ENCODE assay signal across 16 cellular contexts in the genomic region with DNA sequence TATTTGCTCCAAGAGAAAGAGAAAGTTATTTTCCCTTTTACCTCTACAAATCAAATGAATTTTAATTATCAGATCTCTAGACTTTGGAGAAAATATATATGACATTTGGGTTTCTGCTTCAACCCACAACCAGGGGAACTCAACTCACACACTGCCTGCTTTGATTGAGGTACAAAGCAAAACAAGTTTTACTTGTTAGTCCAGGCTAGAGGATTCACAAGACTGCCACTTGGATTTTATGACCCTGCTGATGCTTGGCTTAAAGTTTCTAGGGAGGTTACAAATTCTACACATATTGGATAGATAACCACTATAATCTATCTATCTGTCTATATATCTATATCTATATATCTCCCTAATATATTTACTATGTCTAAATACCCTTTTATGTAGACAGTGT.
DNase-seq lines count a peak whose midpoint lies in the region; ATAC-seq and TF ChIP-seq lines count a peak whose summit lies in the region.
"Had no signal": no experiment of that assay in that cellular context is flagged by ENCODE, and none has a peak within 500 bp of the region (broad histone marks: within the 10 kb centered on the region; RNA-seq: fewer than 3 reads in every experiment).

No MANE protein-coding gene starts in this region.

- H3K4me1 ChIP-seq in mammary epithelial cell (ENCODE audit: insufficient read depth, low read length) (no peaks in the 10 kb centered on the region), PC-3 (ENCODE audit: insufficient read depth, low read length) (no peaks in the 10 kb centered on the region), SJCRH30 (no peaks in the 10 kb centered on the region), GM23338 (ENCODE audit: insufficient read depth) (no peaks in the 10 kb centered on the region)
- H3K4me1 ChIP-seq: A549 had no signal

- dilution Hi-C loops in mammary epithelial cell (cut with HindIII; ENCODE audit: low sequenced_read_pairs) = no loop called here

- ATAC-seq in PC-3 = peak; percentile 42; the same call in 1 of the 2 replicates
- ATAC-seq in GM23338 = no peak
- ATAC-seq: A549, GM12878 had no signal

- H3K9me2 ChIP-seq in PC-3 (replicated peaks; ENCODE audit: low read length) (no peaks in the 10 kb centered on the region), GM23338 (ENCODE audit: insufficient read depth) (no peaks in the 10 kb centered on the region)

- H3K27ac ChIP-seq in mammary epithelial cell (ENCODE audit: insufficient read depth, low read depth, low read length) = no peak overlapping the region
- no peak overlapping the region for H3K27ac ChIP-seq in PC-3 (ENCODE audit: low read length)
- H3K27ac ChIP-seq in SJCRH30 = no peak overlapping the region
- H3K27ac ChIP-seq in GM23338 (ENCODE audit: low read depth) = no peak overlapping the region
- H3K27ac ChIP-seq: A549, C4-2B had no signal

- TF ChIP-seq CTCF in mammary epithelial cell (conservative IDR thresholded peaks at IDR 0.05 in 1 of 2, IDR thresholded peaks at IDR 0.05 in 1 of 2; ENCODE audit: extremely low read depth in 1 of 2, insufficient read depth in 1 of 2, low read depth in 1 of 2, low read length in 2 of 2) (no peak), PC-3 (conservative IDR thresholded peaks at IDR 0.05; ENCODE audit: low read depth, low read length) (no peak), mesothelial cell of epicardium (IDR thresholded peaks at IDR 0.05; ENCODE audit: unreplicated experiment) (no peak), GM23338 (conservative IDR thresholded peaks at IDR 0.05; ENCODE audit: low read depth in 2 of 2) (no peak), osteocyte (IDR thresholded peaks at IDR 0.05) (no peak)

- H3K9ac ChIP-seq in mammary epithelial cell (ENCODE audit: insufficient read depth, low read length) = no peak overlapping the region
- H3K9ac ChIP-seq in PC-3 (ENCODE audit: low read length) = no peak overlapping the region

- H3K4me1 Mint-ChIP-seq in mesothelial cell of epicardium (peaks cover 32% of the 10 kb centered on the region), GM23338 (no peaks in the 10 kb centered on the region), osteocyte (ENCODE audit: unreplicated experiment) (peaks cover 3% of the 10 kb centered on the region)
- H3K4me1 Mint-ChIP-seq: H9 had no signal

- H4K20me1 ChIP-seq in mammary epithelial cell (ENCODE audit: insufficient read depth, low read length) (no peaks in the 10 kb centered on the region), PC-3 (ENCODE audit: low read length) (no peaks in the 10 kb centered on the region), GM23338 (replicated peaks; ENCODE audit: insufficient read depth) (no peaks in the 10 kb centered on the region)

- intact Hi-C loops in mammary epithelial cell (cut with micrococcal nuclease) = no loop called here
- intact Hi-C loops in PC-3 (cut with micrococcal nuclease) = no loop called here

- in situ Hi-C loops in T47D (cut with HindIII; ENCODE audit: low pct_unique_long_range_greater_than_20kb, low sequenced_read_pairs) = no loop called here
- in situ Hi-C loops in mammary epithelial cell (cut with MboI; ENCODE audit: low sequenced_read_pairs in 2 of 2) = no loop called here

- peak overlapping the region; percentile 53 for H3K27ac Mint-ChIP-seq in mesothelial cell of epicardium
- H3K27ac Mint-ChIP-seq in GM23338 = no peak overlapping the region
- H3K27ac Mint-ChIP-seq in osteocyte (ENCODE audit: unreplicated experiment) = no peak overlapping the region
- H3K27ac Mint-ChIP-seq: CD4-positive, alpha-beta T cell; H9 had no signal

- H3K36me3 ChIP-seq in mammary epithelial cell (ENCODE audit: insufficient read depth, low read length) (no peaks in the 10 kb centered on the region), PC-3 (ENCODE audit: low read depth, low read length) (no peaks in the 10 kb centered on the region), SJCRH30 (no peaks in the 10 kb centered on the region), GM23338 (ENCODE audit: insufficient read depth) (no peaks in the 10 kb centered on the region; the same call in 1 of the 2 replicates)

- H3K4me3 Mint-ChIP-seq in mesothelial cell of epicardium (no peak overlapping the region), GM23338 (no peak overlapping the region), osteocyte (ENCODE audit: unreplicated experiment) (no peak overlapping the region)
- H3K4me3 Mint-ChIP-seq: CD4-positive, alpha-beta T cell; H9 had no signal

- H3K9me3 ChIP-seq in mammary epithelial cell (replicated peaks; ENCODE audit: insufficient read depth, low read length) (no peaks in the 10 kb centered on the region), PC-3 (ENCODE audit: low read length) (no peaks in the 10 kb centered on the region), SJCRH30 (replicated peaks) (no peaks in the 10 kb centered on the region)
- H3K9me3 ChIP-seq: A549 had no signal

- no peak overlapping the region for H3K4me3 ChIP-seq in mammary epithelial cell (replicated peaks in 1 of 3; ENCODE audit: insufficient read depth in 1 of 3, low read depth in 2 of 3, low read length in 3 of 3)
- no peak overlapping the region for H3K4me3 ChIP-seq in PC-3 (ENCODE audit: low read length)
- H3K4me3 ChIP-seq in SJCRH30 = no peak overlapping the region
- H3K4me3 ChIP-seq in GM23338 = no peak overlapping the region
- H3K4me3 ChIP-seq: A549, GM12878 had no signal

- H3K79me2 ChIP-seq in mammary epithelial cell (ENCODE audit: insufficient read depth, low read length) = no peaks in the 10 kb centered on the region
- H3K79me2 ChIP-seq in PC-3 (ENCODE audit: low read length) = no peaks in the 10 kb centered on the region
- no peaks in the 10 kb centered on the region for H3K79me2 ChIP-seq in GM23338 (replicated peaks; ENCODE audit: insufficient read depth)

- DNase-seq in T47D (ENCODE audit: low read depth in 1 of 2, low spot score in 1 of 2) (peak; percentile 17 to 72), mammary epithelial cell (no peak), HT-29 (ENCODE audit: low spot score) (peak; percentile 32), PC-3 (peak; percentile 35), mesothelial cell of epicardium (ENCODE audit: low spot score in 2 of 2, unreplicated experiment in 2 of 2) (no peak), SJCRH30 (no peak), GM23338 (ENCODE audit: low spot score) (no peak), osteocyte (ENCODE audit: extremely low spot score, unreplicated experiment) (no peak)
- DNase-seq: AML-193; Caco-2; CD4-positive, alpha-beta T cell; DMS79 treated with DMSO at 0.1 percent for 48 hours; H9 had no signal

- no TSS peak for BruUV-seq in mammary epithelial cell (replicated peaks; lab: Mats Ljungman, UMichigan)
- no TSS peak for BruUV-seq in PC-3 (replicated peaks; lab: Mats Ljungman, UMichigan)

- H3F3A ChIP-seq in PC-3 (ENCODE audit: low read length, unreplicated experiment) (no peaks in the 10 kb centered on the region), GM23338 (replicated peaks; ENCODE audit: low read depth) (no peaks in the 10 kb centered on the region)

- H3K36me3 Mint-ChIP-seq in mesothelial cell of epicardium (peaks cover 4% of the 10 kb centered on the region), GM23338 (ENCODE audit: low read depth) (peaks cover 14% of the 10 kb centered on the region), osteocyte (ENCODE audit: unreplicated experiment) (no peaks in the 10 kb centered on the region)

- no peaks in the 10 kb centered on the region for H3K27me3 ChIP-seq in mammary epithelial cell (ENCODE audit: insufficient read depth, low read length)
- no peaks in the 10 kb centered on the region for H3K27me3 ChIP-seq in PC-3 (ENCODE audit: low read length)
- no peaks in the 10 kb centered on the region for H3K27me3 ChIP-seq in SJCRH30
- no peaks in the 10 kb centered on the region for H3K27me3 ChIP-seq in GM23338 (ENCODE audit: insufficient read depth)

- H2AFZ ChIP-seq in mammary epithelial cell (ENCODE audit: low read depth, low read length) (no peak overlapping the region), PC-3 (ENCODE audit: low read length) (no peak overlapping the region), GM23338 (no peak overlapping the region)

- H3K4me2 ChIP-seq in mammary epithelial cell (ENCODE audit: insufficient read depth, low read depth, low read length) = no peak overlapping the region
- no peak overlapping the region for H3K4me2 ChIP-seq in PC-3 (ENCODE audit: low read length)
- no peak overlapping the region for H3K4me2 ChIP-seq in GM23338
- H3K4me2 ChIP-seq: A549 had no signal

- H3K27me3 Mint-ChIP-seq in mesothelial cell of epicardium (ENCODE audit: low read depth) (no peaks in the 10 kb centered on the region), GM23338 (ENCODE audit: insufficient read depth, low read depth, poor library complexity) (no peaks in the 10 kb centered on the region), osteocyte (ENCODE audit: unreplicated experiment) (no peaks in the 10 kb centered on the region)
- H3K27me3 Mint-ChIP-seq: CD4-positive, alpha-beta T cell had no signal

- CTCF ChIA-PET in mammary epithelial cell (lab: Charles Lee; ENCODE audit: low non-redundant PET) = no interaction called here
- CTCF ChIA-PET in PC-3 (lab: Charles Lee) = no interaction called here

- H3K9me3 Mint-ChIP-seq in mesothelial cell of epicardium (peaks cover 24% of the 10 kb centered on the region), GM23338 (peaks cover 27% of the 10 kb centered on the region), osteocyte (ENCODE audit: unreplicated experiment) (peaks cover 25% of the 10 kb centered on the region)

- POLR2A ChIA-PET in PC-3 (lab: Charles Lee; ENCODE audit: unreplicated experiment) = no interaction called here

Comparison
In these comparisons a context has a peak if more than half of its experiments do, and no peak if none do; other contexts are left out.
1. DNase-seq: peak in T47D (2 of 2), HT-29 (single experiment) and PC-3 (single experiment); none in mammary epithelial cell (single experiment), mesothelial cell of epicardium (0 of 2), SJCRH30 (0 of 2), GM23338 (single experiment) and osteocyte (single experiment).